ENCODE assay signal across 8 cellular contexts in genomic region chr9:113520109-113520642, GRCh38. TPM values are rescaled to one million over a fixed set of nuclear protein-coding genes. Genes with fewer than 3 reads are reported as not detected.
A peak's percentile ranks its signal among the peaks of the same experiment; 100 is the strongest.
DNase-seq lines count a peak whose midpoint lies in the region; ATAC-seq and TF ChIP-seq lines count a peak whose summit lies in the region.

No MANE protein-coding gene starts in this region.

- H3K9ac ChIP-seq in rectal smooth muscle tissue (ENCODE audit: low read length) (no peak overlapping the region), Karpas-422 (ENCODE audit: low read length) (no peak overlapping the region)

- H3K4me3 ChIP-seq in rectal smooth muscle tissue (ENCODE audit: low read length) (peak overlapping the region; percentile 46), Karpas-422 (ENCODE audit: low read length) (no peak overlapping the region)

- H3K4me1 ChIP-seq in rectal smooth muscle tissue (ENCODE audit: control insufficient read depth, insufficient read depth, low read length) (peaks cover 32% of the 10 kb centered on the region), Karpas-422 (ENCODE audit: low read length) (peaks cover 36% of the 10 kb centered on the region)

- peak overlapping the region; percentile 80 for H3K4me3 Mint-ChIP-seq in T-helper 17 cell
- H3K4me3 Mint-ChIP-seq in central memory CD8-positive, alpha-beta T cell = peak overlapping the region; percentile 91

- H3K27me3 ChIP-seq in rectal smooth muscle tissue (ENCODE audit: control insufficient read depth, insufficient read depth, low read length) = no peaks in the 10 kb centered on the region
- H3K27me3 ChIP-seq in Karpas-422 (ENCODE audit: low read length) = no peaks in the 10 kb centered on the region

- H3K9me2 ChIP-seq in Karpas-422 (replicated peaks; ENCODE audit: insufficient read depth, low read length) = no peaks in the 10 kb centered on the region

- peak; percentile 55 for DNase-seq in GM10266 (ENCODE audit: extremely low spot score)
- DNase-seq in T-helper 17 cell = peak; percentile 42 to 68 (median 52)
- peak in 1 of 2 donors; percentile 53 for DNase-seq in central memory CD8-positive, alpha-beta T cell (ENCODE audit: low spot score in 2 of 2)
- DNase-seq in NCI-H524 (lab: John Stamatoyannopoulos, UW) = no peak
- no peak for DNase-seq in Karpas-422
- no peak for DNase-seq in T1000 (lab: John Stamatoyannopoulos, UW)
- no peak for DNase-seq in NOMO-1 (lab: John Stamatoyannopoulos, UW; ENCODE audit: unreplicated experiment in 2 of 2)

- no peaks in the 10 kb centered on the region for H3K36me3 Mint-ChIP-seq in T-helper 17 cell (ENCODE audit: low read depth)
- H3K36me3 Mint-ChIP-seq in central memory CD8-positive, alpha-beta T cell (ENCODE audit: insufficient read depth) = peaks cover 19% of the 10 kb centered on the region

- peak; percentile 84 for ATAC-seq in T-helper 17 cell
- peak; percentile 44 for ATAC-seq in central memory CD8-positive, alpha-beta T cell (replicated peaks; ENCODE audit: extremely low read depth, poor library complexity, severe bottlenecking)

- TF ChIP-seq CTCF in GM10266 (IDR thresholded peaks at IDR 0.05; ENCODE audit: control insufficient read depth, insufficient read depth, low read depth, missing control alignments) = no peak

- peak overlapping the region; percentile 97 for H3K27ac Mint-ChIP-seq in T-helper 17 cell
- peak overlapping the region; percentile 96 for H3K27ac Mint-ChIP-seq in central memory CD8-positive, alpha-beta T cell (ENCODE audit: low read depth)

- H3K9me3 Mint-ChIP-seq in central memory CD8-positive, alpha-beta T cell = no peaks in the 10 kb centered on the region

- H2AFZ ChIP-seq in Karpas-422 (ENCODE audit: low read length) = no peak overlapping the region

- no peak overlapping the region for H3K4me2 ChIP-seq in Karpas-422 (ENCODE audit: low read depth, low read length, poor library complexity, severe bottlenecking)

- H3K36me3 ChIP-seq in rectal smooth muscle tissue (ENCODE audit: control insufficient read depth, insufficient read depth, low read length) = no peaks in the 10 kb centered on the region
- H3K36me3 ChIP-seq in Karpas-422 (ENCODE audit: insufficient read depth, low read length) = no peaks in the 10 kb centered on the region

- H3K79me2 ChIP-seq in Karpas-422 (ENCODE audit: low read length) = no peaks in the 10 kb centered on the region

- H3K27ac ChIP-seq in rectal smooth muscle tissue (ENCODE audit: low read depth, low read length) (peak overlapping the region; percentile 52), Karpas-422 (ENCODE audit: low read length) (no peak overlapping the region)

- H3K9me3 ChIP-seq in T-helper 17 cell (ENCODE audit: control insufficient read depth, low read length, poor library complexity, severe bottlenecking) (no peaks in the 10 kb centered on the region), Karpas-422 (ENCODE audit: low read length) (no peaks in the 10 kb centered on the region)

- H4K20me1 ChIP-seq in Karpas-422 (ENCODE audit: insufficient read depth, low read depth, low read length) = no peaks in the 10 kb centered on the region; the same call in 1 of the 2 replicates

- H3K4me1 Mint-ChIP-seq in T-helper 17 cell = peaks cover 72% of the 10 kb centered on the region
- H3K4me1 Mint-ChIP-seq in central memory CD8-positive, alpha-beta T cell = peaks cover 91% of the 10 kb centered on the region

- H3K27me3 Mint-ChIP-seq in T-helper 17 cell = no peaks in the 10 kb centered on the region
- no peaks in the 10 kb centered on the region for H3K27me3 Mint-ChIP-seq in central memory CD8-positive, alpha-beta T cell

RNA-seq across cellular contexts. Expression of gene RGS3, which starts 56.6 kb away (rescaled TPM):
- 10 to 100 TPM; 17.4 to 22.0 TPM for total RNA-seq in T-helper 17 cell
- 1.3 and 5.0 TPM in 2 replicates for total RNA-seq in Karpas-422 (2014; rRNA removed; shearing (Covaris generic); ENCODE audit: low replicate concordance)

Comparison
In these comparisons a context has a peak if more than half of its experiments do, and no peak if none do; other contexts are left out.
1. DNase-seq: peak in GM10266 (single experiment) and T-helper 17 cell (3 of 3); none in NCI-H524 (0 of 2), Karpas-422 (single experiment), T1000 (single experiment) and NOMO-1 (0 of 2).